ENCODE assay signal across 19 cellular contexts in the genomic region with DNA sequence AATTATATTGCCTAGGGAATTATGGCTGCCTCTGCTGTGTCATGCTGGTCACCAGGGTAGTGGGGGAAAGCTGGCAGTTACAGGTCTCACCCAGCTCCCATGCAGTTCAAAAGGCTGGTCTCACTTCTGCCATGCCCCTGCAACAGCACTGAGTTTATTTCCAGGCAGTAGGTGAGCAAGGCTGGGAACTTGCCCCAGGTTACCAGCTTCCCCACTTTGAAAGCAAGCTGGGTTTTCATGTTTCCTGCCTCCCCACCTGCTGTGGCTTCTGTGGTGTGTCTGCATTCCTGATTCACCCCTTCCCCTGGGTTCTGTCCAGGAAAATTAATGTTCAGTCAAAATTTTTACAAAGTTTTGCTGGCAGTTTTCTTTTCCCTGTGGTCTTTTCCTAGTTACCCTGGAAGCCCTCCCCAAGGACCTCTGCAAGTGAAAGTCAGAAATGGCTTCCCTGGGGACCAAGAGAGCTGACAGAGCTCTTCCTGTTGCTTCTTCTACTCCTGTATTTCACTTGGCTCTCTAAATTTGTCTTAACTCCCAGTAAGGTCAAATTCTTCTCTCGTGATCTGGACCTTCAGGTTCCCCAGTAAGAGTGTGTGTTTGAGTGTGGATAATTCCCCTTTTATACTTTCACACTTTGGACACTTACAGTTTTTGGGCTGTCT.
"Had no signal": no experiment of that assay in that cellular context is flagged by ENCODE, and none has a peak within 500 bp of the region (broad histone marks: within the 10 kb centered on the region; RNA-seq: fewer than 3 reads in every experiment).

No MANE protein-coding gene starts in this region.

- DNase-seq: activated CD8-positive, alpha-beta memory T cell treated with anti-CD3 and anti-CD28 coated beads, Interleukin-2, amount 50 U/mL, for 4 hours; activated naive CD4-positive, alpha-beta T cell treated with anti-CD3 and anti-CD28 coated beads for 36 hours; activated naive CD8-positive, alpha-beta T cell treated with anti-CD3 and anti-CD28 coated beads, Interleukin-2, amount 10 ng/mL, durations not matched to agents 7 days and 5 days; activated T-cell treated with anti-CD3 and anti-CD28 coated beads, Interleukin-2, amount 50 U/mL, for 4 hours; amygdala; colonic mucosa; dorsolateral prefrontal cortex; esophagus squamous epithelium; gastrocnemius medialis; hippocampal formation; kidney glomerular epithelial cell; left lung; naive B cell; nucleus accumbens; right lobe of liver; stimulated activated CD4-positive, alpha-beta T cell treated with anti-CD3 and anti-CD28 coated beads, Interleukin-15, amount 100 ng/mL, for 24 hours; stomach; transverse colon had no signal

- ATAC-seq: activated T-cell treated with anti-CD3 and anti-CD28 coated beads, Interleukin-2, amount 50 U/mL, for 4 hours; gastrocnemius medialis; left lung; right lobe of liver; stimulated activated memory B cell treated with anti-CD40 and anti-IgM and Interleukin-4, amounts not matched to agents 10 μg/mL and 1 μg/mL and 100 μg/mL, for 72 hours had no signal
